ENCODE assay signal across 12 cellular contexts in the genomic region with DNA sequence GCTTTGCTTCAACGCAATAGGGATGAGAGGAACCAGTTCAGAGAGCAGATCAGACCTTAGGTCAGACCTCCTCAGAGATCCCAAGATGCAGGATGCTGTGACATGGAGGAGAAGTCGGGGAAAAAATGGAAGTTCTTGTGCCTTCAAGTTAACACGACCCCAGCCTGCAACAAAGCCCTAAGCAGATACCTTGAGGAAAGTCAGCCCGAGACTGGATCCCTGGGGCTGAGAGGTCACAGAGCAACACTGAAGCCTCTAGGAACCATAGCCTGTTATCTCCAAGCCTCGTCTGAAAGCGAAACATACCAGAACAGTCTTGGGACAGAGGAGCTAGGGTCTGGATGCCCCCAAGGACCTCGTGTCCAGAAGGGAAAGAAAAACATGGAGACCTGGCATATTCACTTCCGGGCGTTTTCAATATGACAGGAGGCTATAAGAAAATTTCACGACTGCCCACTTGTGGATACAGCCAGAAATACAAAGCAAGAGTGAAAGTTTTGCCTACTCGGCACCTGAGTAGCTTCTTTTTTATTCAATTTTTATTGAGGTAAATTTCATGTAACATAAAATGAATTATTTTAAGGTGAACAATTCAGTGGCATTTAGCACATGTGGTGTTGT. TPM values are rescaled to one million over a fixed set of nuclear protein-coding genes. Genes with fewer than 3 reads are reported as not detected.
DNase-seq lines count a peak whose midpoint lies in the region; ATAC-seq, FAIRE-seq and TF ChIP-seq lines count a peak whose summit lies in the region.
"Not testable (repeated sequence)": the region's sequence is repeated elsewhere in the genome, so short reads cannot be mapped to it uniquely, and the experiment has no call there.
"Had no signal": no experiment of that assay in that cellular context is flagged by ENCODE, and none has a peak within 500 bp of the region (broad histone marks: within the 10 kb centered on the region; RNA-seq: fewer than 3 reads in every experiment).

No MANE protein-coding gene starts in this region.

- H3K9me3 Mint-ChIP-seq in activated CD4-positive, alpha-beta T cell treated with anti-CD3 and anti-CD28 coated beads for 36 hours (ENCODE audit: low read depth); activated T-cell treated with anti-CD3 and anti-CD28 coated beads, Interleukin-2, amount 50 U/mL, for 24 hours: not testable (repeated sequence)

- H3K4me1 ChIP-seq in Karpas-422 (ENCODE audit: low read length) = not testable (repeated sequence)

- not testable (repeated sequence) for H3K27me3 Mint-ChIP-seq in activated CD4-positive, alpha-beta T cell treated with anti-CD3 and anti-CD28 coated beads for 36 hours; activated T-cell treated with anti-CD3 and anti-CD28 coated beads, Interleukin-2, amount 50 U/mL, for 24 hours

- H3K9me3 ChIP-seq in Karpas-422 (ENCODE audit: low read length) = not testable (repeated sequence)

- ATAC-seq in activated CD4-positive, alpha-beta T cell treated with anti-CD3 and anti-CD28 coated beads for 36 hours = not testable (repeated sequence)

- not testable (repeated sequence) for H4K20me1 ChIP-seq in Karpas-422 (ENCODE audit: insufficient read depth, low read depth, low read length)

- not testable (repeated sequence) for H3K27me3 ChIP-seq in Karpas-422 (ENCODE audit: low read length)

- FAIRE-seq in colon (lab: Jason Lieb, UNC) = peak; percentile 88

- H3K9me2 ChIP-seq in Karpas-422 (replicated peaks; ENCODE audit: insufficient read depth, low read length) = not testable (repeated sequence)

- H3K79me2 ChIP-seq in Karpas-422 (ENCODE audit: low read length) = not testable (repeated sequence)

- H3K4me2 ChIP-seq in Karpas-422 (ENCODE audit: low read depth, low read length, poor library complexity, severe bottlenecking) = not testable (repeated sequence)

- not testable (repeated sequence) for H3K9ac ChIP-seq in Karpas-422 (ENCODE audit: low read length)

- intact Hi-C loops in activated CD4-positive, alpha-beta T cell treated with anti-CD3 and anti-CD28 coated beads for 36 hours (cut with DNase I, micrococcal nuclease); posterior vena cava (cut with DNase I): not testable (repeated sequence)

- not testable (repeated sequence) for H3K27ac Mint-ChIP-seq in activated CD4-positive, alpha-beta T cell treated with anti-CD3 and anti-CD28 coated beads for 36 hours; activated T-cell treated with anti-CD3 and anti-CD28 coated beads, Interleukin-2, amount 50 U/mL, for 24 hours

- CTCF ChIA-PET in HEK293T (lab: Yijun Ruan, JAX); activated CD4-positive, alpha-beta T cell treated with anti-CD3 and anti-CD28 coated beads for 36 hours (lab: Charles Lee): not testable (repeated sequence)

- H2AFZ ChIP-seq in Karpas-422 (ENCODE audit: low read length) = not testable (repeated sequence)

- H3K36me3 ChIP-seq in Karpas-422 (ENCODE audit: insufficient read depth, low read length) = not testable (repeated sequence)

- not testable (repeated sequence) for H3K4me3 Mint-ChIP-seq in activated CD4-positive, alpha-beta T cell treated with anti-CD3 and anti-CD28 coated beads for 36 hours; activated T-cell treated with anti-CD3 and anti-CD28 coated beads, Interleukin-2, amount 50 U/mL, for 24 hours

- POLR2A ChIA-PET in HEK293T (lab: Yijun Ruan, JAX); activated CD4-positive, alpha-beta T cell treated with anti-CD3 and anti-CD28 coated beads for 36 hours (lab: Charles Lee): not testable (repeated sequence)

- not testable (repeated sequence) for H3K36me3 Mint-ChIP-seq in activated CD4-positive, alpha-beta T cell treated with anti-CD3 and anti-CD28 coated beads for 36 hours (ENCODE audit: low read depth); activated T-cell treated with anti-CD3 and anti-CD28 coated beads, Interleukin-2, amount 50 U/mL, for 24 hours (ENCODE audit: low read depth)

- H3K4me3 ChIP-seq in Karpas-422 (ENCODE audit: low read length) = not testable (repeated sequence)

- not testable (repeated sequence) for H3K27ac ChIP-seq in Karpas-422 (ENCODE audit: low read length)

- not testable (repeated sequence) for H3K4me1 Mint-ChIP-seq in activated CD4-positive, alpha-beta T cell treated with anti-CD3 and anti-CD28 coated beads for 36 hours; activated T-cell treated with anti-CD3 and anti-CD28 coated beads, Interleukin-2, amount 50 U/mL, for 24 hours (ENCODE audit: low read depth)

- DNase-seq in HEK293T (ENCODE audit: extremely low spot score) = not testable (repeated sequence)
- DNase-seq in Karpas-422 = peak; percentile 42
- DNase-seq in activated CD4-positive, alpha-beta T cell treated with anti-CD3 and anti-CD28 coated beads for 36 hours = peak; percentile 1
- peak; percentile 22 for DNase-seq in activated T-cell treated with anti-CD3 and anti-CD28 coated beads, Interleukin-2, amount 50 U/mL, for 24 hours
- DNase-seq in mesenteric fat pad (ENCODE audit: low spot score) = peak; percentile 76
- peak; percentile 54 for DNase-seq in posterior vena cava (ENCODE audit: low spot score)

TF ChIP-seq in HEK293T, 16 proteins besides CTCF, POLR2A, EP300 and RAD21:
- 0 out of 2 replicates have a peak, but pooled peaks have one; percentile 20 for TF ChIP-seq L3MBTL2 (conservative IDR thresholded peaks at IDR 0.05)
TF ChIP-seq in HEK293T: peak in this region for 1; not testable (repeated sequence) for 15.

RNA-seq across cellular contexts. Expression of gene OPN1MW3, which starts 18.3 kb away (rescaled TPM):
- not detected in 2 replicates for total RNA-seq in Karpas-422 (2014; rRNA removed; shearing (Covaris generic); ENCODE audit: low replicate concordance)
- not detected for total RNA-seq in activated CD4-positive, alpha-beta T cell treated with anti-CD3 and anti-CD28 coated beads for 36 hours
- total RNA-seq in mesenteric fat pad = not detected
- total RNA-seq in posterior vena cava = not detected
- total RNA-seq: A172; A673; Caco-2; CD4-positive, CD25-positive, alpha-beta regulatory T cell; CD8-positive, alpha-beta T cell had no signal

RNA-seq across cellular contexts. Expression of gene OPN1MW2, which starts 19.5 kb away (rescaled TPM):
- total RNA-seq in Karpas-422 (2014; rRNA removed; shearing (Covaris generic); ENCODE audit: low replicate concordance) = not detected in 2 replicates
- total RNA-seq in activated CD4-positive, alpha-beta T cell treated with anti-CD3 and anti-CD28 coated beads for 36 hours = not detected
- total RNA-seq in mesenteric fat pad (not detected), posterior vena cava (not detected)
- total RNA-seq: A172; A673; Caco-2; CD4-positive, CD25-positive, alpha-beta regulatory T cell; CD8-positive, alpha-beta T cell had no signal

RNA-seq across cellular contexts. Expression of gene TEX28, which starts 55.9 kb away (rescaled TPM):
- total RNA-seq in Karpas-422 (2014; rRNA removed; shearing (Covaris generic); ENCODE audit: low replicate concordance) = not detected in 2 replicates
- total RNA-seq in activated CD4-positive, alpha-beta T cell treated with anti-CD3 and anti-CD28 coated beads for 36 hours = not detected
- total RNA-seq in mesenteric fat pad (not detected), posterior vena cava (not detected)
- total RNA-seq: A172; A673; Caco-2; CD4-positive, CD25-positive, alpha-beta regulatory T cell; CD8-positive, alpha-beta T cell had no signal

RNA-seq across cellular contexts. Expression of gene TKTL1, which starts 56.5 kb away (rescaled TPM):
- total RNA-seq in Karpas-422 (2014; rRNA removed; shearing (Covaris generic); ENCODE audit: low replicate concordance) = not detected in 2 replicates
- under 1 TPM in 1 of 2 experiments, not detected in 1; 0.23 TPM for total RNA-seq in activated CD4-positive, alpha-beta T cell treated with anti-CD3 and anti-CD28 coated beads for 36 hours
- total RNA-seq in mesenteric fat pad (0.80 TPM), posterior vena cava (under 1 TPM; 0.29 to 0.46 TPM)
- total RNA-seq: A172, A673, Caco-2 had no signal

RNA-seq across cellular contexts. Expression of gene OPN1MW, which starts 56.7 kb away (rescaled TPM):
- total RNA-seq in Karpas-422 (2014; rRNA removed; shearing (Covaris generic); ENCODE audit: low replicate concordance) = not detected in 2 replicates
- total RNA-seq in activated CD4-positive, alpha-beta T cell treated with anti-CD3 and anti-CD28 coated beads for 36 hours = not detected
- not detected for total RNA-seq in mesenteric fat pad
- not detected for total RNA-seq in posterior vena cava
- total RNA-seq: A172; A673; Caco-2; CD4-positive, CD25-positive, alpha-beta regulatory T cell; CD8-positive, alpha-beta T cell had no signal
